17 cellular contexts compared by ENCODE assay signal in the genomic region with DNA sequence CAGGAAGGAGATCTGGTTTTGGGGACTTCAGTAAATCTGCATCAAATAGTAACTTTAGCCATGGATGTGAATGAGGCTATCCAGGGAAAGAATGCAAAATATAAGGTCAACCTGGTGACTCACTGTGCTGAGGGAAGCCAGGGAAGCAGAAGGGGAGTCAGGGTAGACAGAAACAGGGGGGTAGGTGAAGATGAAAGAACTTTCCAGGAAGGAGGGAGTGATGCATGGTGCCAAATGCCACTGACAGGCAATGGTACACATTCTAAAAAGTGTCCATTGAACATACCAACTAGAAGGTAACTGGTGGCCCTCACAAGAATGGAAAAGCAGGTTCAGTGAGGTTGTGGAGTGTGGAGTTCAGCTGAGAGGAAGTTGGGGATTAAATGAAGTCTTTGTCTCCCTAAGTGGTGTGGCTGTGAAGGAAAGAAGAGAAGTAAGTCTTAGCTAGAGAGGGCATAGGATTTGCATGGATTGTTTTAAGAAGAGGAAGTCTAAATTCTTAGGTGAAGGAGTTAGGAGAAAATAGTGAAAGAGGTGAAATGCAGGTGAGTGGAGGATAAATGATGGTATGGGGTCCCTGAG. TPM values are rescaled to one million over a fixed set of nuclear protein-coding genes. Genes with fewer than 3 reads are reported as not detected.
DNase-seq lines count a peak whose midpoint lies in the region; ATAC-seq and TF ChIP-seq lines count a peak whose summit lies in the region.
"Had no signal": no experiment of that assay in that cellular context is flagged by ENCODE, and none has a peak within 500 bp of the region (broad histone marks: within the 10 kb centered on the region; RNA-seq: fewer than 3 reads in every experiment).

No MANE protein-coding gene starts in this region.

- in situ Hi-C loops in GM13976 (cut with MboI; ENCODE audit: low sequenced_read_pairs, unreplicated experiment): no loop called here

- no peaks in the 10 kb centered on the region for H3K27me3 Mint-ChIP-seq in WTC11 (ENCODE audit: low read depth)

- no peak for ATAC-seq in HCT116
- peak; percentile 63 for ATAC-seq in WTC11
- ATAC-seq: GM12878 had no signal

- CTCF ChIA-PET in HCT116 (lab: Charles Lee) (no interaction called here), WTC11 (lab: Charles Lee) (interaction anchor here (1.0 kb wide), 2 partner anchors 64 to 241 kb away, joined by 3 to 4 read pairs; no protein-coding TSS in a partner anchor)

- H3K4me1 ChIP-seq in HCT116 (ENCODE audit: control insufficient read depth in 1 of 2, insufficient read depth in 2 of 2, low read length in 2 of 2): peaks cover 4 to 28% of the 10 kb centered on the region in 2 experiments
- H3K4me1 ChIP-seq: upper lobe of right lung had no signal

- no TSS peak for BruUV-seq in HCT116 (replicated peaks; lab: Mats Ljungman, UMichigan)

- H3K9me2 ChIP-seq in HCT116 (ENCODE audit: insufficient read depth): no peaks in the 10 kb centered on the region

- POLR2A ChIA-PET in HCT116 (lab: Charles Lee) (no interaction called here), WTC11 (lab: Charles Lee) (no interaction called here)

- peaks cover under 1% of the 10 kb centered on the region; the same call in 1 of the 2 replicates for H3K27me3 ChIP-seq in HCT116 (ENCODE audit: insufficient read depth, low read length)
- H3K27me3 ChIP-seq: upper lobe of right lung had no signal

- H3K27ac Mint-ChIP-seq in WTC11: no peak overlapping the region
- H3K27ac Mint-ChIP-seq: activated naive CD8-positive, alpha-beta T cell; dendritic cell treated with granulocyte-macrophage colony-stimulating factor and Interleukin-4, amounts not matched to agents 40 ng/mL and 50 ng/mL, for 4 days; naive B cell had no signal

- no peak for TF ChIP-seq POLR2A in HCT116 (IDR thresholded peaks at IDR 0.05; ENCODE audit: borderline replicate concordance, extremely low read depth, insufficient read depth, insufficient read length)

- no peaks in the 10 kb centered on the region for H3K79me2 ChIP-seq in HCT116 (ENCODE audit: insufficient read depth, low read length)

- no peak overlapping the region for H3K4me3 Mint-ChIP-seq in WTC11
- H3K4me3 Mint-ChIP-seq: activated naive CD8-positive, alpha-beta T cell; dendritic cell treated with granulocyte-macrophage colony-stimulating factor and Interleukin-4, amounts not matched to agents 40 ng/mL and 50 ng/mL, for 4 days; naive B cell had no signal

- H3K9me3 ChIP-seq in HCT116 (ENCODE audit: control insufficient read depth in 1 of 2, insufficient read depth in 1 of 2, low read depth in 1 of 2, low read length in 2 of 2): no peaks in the 10 kb centered on the region
- H3K9me3 ChIP-seq: psoas muscle, upper lobe of right lung had no signal

- intact Hi-C loops in HCT116 (cut with micrococcal nuclease): no loop called here

- H2AFZ ChIP-seq in HCT116 (ENCODE audit: low read depth, low read length, poor library complexity, severe bottlenecking): no peak overlapping the region

- H3K9ac ChIP-seq in HCT116 (ENCODE audit: low read length): no peak overlapping the region

- peak overlapping the region; percentile 22 for H3K4me2 ChIP-seq in HCT116 (ENCODE audit: low read length)

- H4K20me1 ChIP-seq in HCT116 (ENCODE audit: insufficient read depth): no peaks in the 10 kb centered on the region

- DNase-seq in A172 (ENCODE audit: low spot score): peak; percentile 71
- DNase-seq in HCT116 (ENCODE audit: low read depth, low spot score): no peak
- no peak for DNase-seq in WTC11 (ENCODE audit: low spot score)
- DNase-seq in foreskin fibroblast: peak; percentile 44 to 70
- DNase-seq in GM13976 (ENCODE audit: low spot score): no peak
- DNase-seq in activated naive CD4-positive, alpha-beta T cell treated with anti-CD3 and anti-CD28 coated beads, Interleukin-2, amount 50 U/mL, for 16 hours: no peak
- no peak for DNase-seq in cortex of kidney (lab: John Stamatoyannopoulos, UW)
- no peak for DNase-seq in activated effector memory CD4-positive, alpha-beta T cell treated with anti-CD3 and anti-CD28 coated beads, Interleukin-2, amount 50 U/mL, for 16 hours
- DNase-seq: islet precursor cell, naive B cell, NCI-H187, NCI-H526 treated with DMSO at 0.1 percent for 48 hours, psoas muscle, upper lobe of right lung had no signal

- TF ChIP-seq RAD21 in HCT116 (IDR thresholded peaks at IDR 0.05; ENCODE audit: low read depth): no peak

- no peak for TF ChIP-seq CTCF in HCT116 (IDR thresholded peaks at IDR 0.05 in 2 of 3, conservative IDR thresholded peaks at IDR 0.05 in 1 of 3; ENCODE audit: borderline replicate concordance in 1 of 3, insufficient read depth in 1 of 3, low read depth in 2 of 3, low read length in 2 of 3)
- TF ChIP-seq CTCF in WTC11 (IDR thresholded peaks at IDR 0.05): no peak
- TF ChIP-seq CTCF in foreskin fibroblast (IDR thresholded peaks at IDR 0.05; ENCODE audit: low read depth, low read length): no peak
- TF ChIP-seq CTCF in GM13976 (IDR thresholded peaks at IDR 0.05; ENCODE audit: borderline replicate concordance, control extremely low read depth, extremely low read depth, insufficient read depth, missing control alignments): no peak

- no peaks in the 10 kb centered on the region for H3K36me3 Mint-ChIP-seq in WTC11
- H3K36me3 Mint-ChIP-seq: activated naive CD8-positive, alpha-beta T cell had no signal

- H3K4me3 ChIP-seq in HCT116 (replicated peaks in 1 of 2; ENCODE audit: low read depth in 1 of 2, low read length in 2 of 2): no peak overlapping the region
- no peak overlapping the region for H3K4me3 ChIP-seq in foreskin fibroblast (ENCODE audit: low read depth in 1 of 2, low read length in 2 of 2)
- H3K4me3 ChIP-seq: GM12878, psoas muscle, upper lobe of right lung had no signal

- H3K4me1 Mint-ChIP-seq in WTC11: peaks cover 8% of the 10 kb centered on the region
- H3K4me1 Mint-ChIP-seq: naive B cell had no signal

- no peak overlapping the region for H3K27ac ChIP-seq in HCT116 (ENCODE audit: low read depth, low read length)
- H3K27ac ChIP-seq: psoas muscle, upper lobe of right lung had no signal

- H3K9me3 Mint-ChIP-seq in WTC11: no peaks in the 10 kb centered on the region
- H3K9me3 Mint-ChIP-seq: dendritic cell treated with granulocyte-macrophage colony-stimulating factor and Interleukin-4, amounts not matched to agents 40 ng/mL and 50 ng/mL, for 4 days had no signal

- no peaks in the 10 kb centered on the region for H3K36me3 ChIP-seq in HCT116 (ENCODE audit: control insufficient read depth in 1 of 2, insufficient read depth in 2 of 2, low read length in 2 of 2)
- H3K36me3 ChIP-seq: upper lobe of right lung had no signal

- RAD21 ChIA-PET in HCT116 (lab: Charles Lee; ENCODE audit: low non-redundant PET in 1 of 2, low total read pairs in 2 of 2, uncharacterized antibody in 2 of 2, unreplicated experiment in 2 of 2): no interaction called here

TF ChIP-seq in HCT116, 20 proteins besides CTCF, POLR2A, EP300 and RAD21:
- TF ChIP-seq TCF7L2 (IDR thresholded peaks at IDR 0.05; ENCODE audit: borderline replicate concordance, extremely low read depth, insufficient read depth, insufficient read length) (peak; percentile 31), ELF1 (IDR thresholded peaks at IDR 0.05; ENCODE audit: borderline replicate concordance, low read depth) (no peak)
- TF ChIP-seq, protein P1, sequence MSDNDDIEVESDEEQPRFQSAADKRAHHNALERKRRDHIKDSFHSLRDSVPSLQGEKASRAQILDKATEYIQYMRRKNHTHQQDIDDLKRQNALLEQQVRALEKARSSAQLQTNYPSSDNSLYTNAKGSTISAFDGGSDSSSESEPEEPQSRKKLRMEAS (IDR thresholded peaks at IDR 0.05): no peak
- TF ChIP-seq, protein P2, sequence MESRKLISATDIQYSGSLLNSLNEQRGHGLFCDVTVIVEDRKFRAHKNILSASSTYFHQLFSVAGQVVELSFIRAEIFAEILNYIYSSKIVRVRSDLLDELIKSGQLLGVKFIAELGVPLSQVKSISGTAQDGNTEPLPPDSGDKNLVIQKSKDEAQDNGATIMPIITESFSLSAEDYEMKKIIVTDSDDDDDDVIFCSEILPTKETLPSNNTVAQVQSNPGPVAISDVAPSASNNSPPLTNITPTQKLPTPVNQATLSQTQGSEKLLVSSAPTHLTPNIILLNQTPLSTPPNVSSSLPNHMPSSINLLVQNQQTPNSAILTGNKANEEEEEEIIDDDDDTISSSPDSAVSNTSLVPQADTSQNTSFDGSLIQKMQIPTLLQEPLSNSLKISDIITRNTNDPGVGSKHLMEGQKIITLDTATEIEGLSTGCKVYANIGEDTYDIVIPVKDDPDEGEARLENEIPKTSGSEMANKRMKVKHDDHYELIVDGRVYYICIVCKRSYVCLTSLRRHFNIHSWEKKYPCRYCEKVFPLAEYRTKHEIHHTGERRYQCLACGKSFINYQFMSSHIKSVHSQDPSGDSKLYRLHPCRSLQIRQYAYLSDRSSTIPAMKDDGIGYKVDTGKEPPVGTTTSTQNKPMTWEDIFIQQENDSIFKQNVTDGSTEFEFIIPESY (IDR thresholded peaks at IDR 0.05; ENCODE audit: extremely low read depth, insufficient replicate concordance, low read length): no peak
TF ChIP-seq in HCT116: peak in this region for 1.

TF ChIP-seq in WTC11, 78 proteins besides CTCF, POLR2A, EP300 and RAD21 (continues in another document):
- TF ChIP-seq ZNF396 (CRISPR knock-in tag; IDR thresholded peaks at IDR 0.05; ENCODE audit: borderline replicate concordance): no peak
- TF ChIP-seq, protein P3, sequence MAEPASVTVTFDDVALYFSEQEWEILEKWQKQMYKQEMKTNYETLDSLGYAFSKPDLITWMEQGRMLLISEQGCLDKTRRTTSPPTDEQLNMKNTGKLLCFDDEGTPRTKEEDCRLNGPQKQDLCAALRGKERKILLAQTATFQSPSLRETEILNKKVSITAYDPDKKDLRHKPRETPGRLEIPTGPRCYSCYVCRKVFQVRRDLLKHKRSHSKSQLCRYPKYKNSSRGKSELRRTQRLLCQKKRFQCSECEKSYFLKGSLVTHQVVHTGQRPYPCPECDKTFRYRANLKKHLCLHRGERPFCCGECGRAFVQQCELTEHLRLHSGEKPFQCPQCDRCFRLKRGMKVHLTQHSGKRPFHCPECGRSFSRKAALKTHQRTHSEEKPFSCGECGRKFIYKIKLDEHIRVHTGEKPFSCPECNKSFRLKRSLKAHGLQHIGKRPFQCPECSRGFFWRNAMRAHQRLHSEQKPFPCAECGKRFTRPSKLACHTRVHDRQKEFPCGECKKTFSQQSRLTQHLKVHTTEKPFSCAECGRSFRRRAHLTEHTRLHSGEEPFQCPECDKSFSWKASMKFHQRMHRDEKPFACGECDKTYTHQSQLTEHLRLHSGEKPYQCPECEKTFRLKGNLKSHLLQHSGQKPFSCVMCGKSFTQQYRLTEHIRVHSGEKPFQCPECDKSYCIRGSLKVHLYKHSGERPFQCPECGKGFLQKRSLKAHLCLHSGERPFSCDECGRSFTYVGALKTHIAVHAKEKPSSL (CRISPR knock-in tag; conservative IDR thresholded peaks at IDR 0.05): no peak

RNA-seq across cellular contexts. Expression of a gene that starts 35.5 kb away (rescaled TPM):
- total RNA-seq in A172 (2014; rRNA removed; shearing (Covaris generic)): 0.98 and 6.9 TPM in 2 replicates
- 0.34 TPM for total RNA-seq in HCT116 (2021; ENCODE audit: unreplicated experiment)
- polyA plus RNA-seq in HCT116 (2012): 0.17 and 0.20 TPM in 2 replicates
- 7.0 to 7.3 TPM (median 7.2 TPM) in 3 replicates for total RNA-seq in WTC11 (2021)
- total RNA-seq: GM12878 had no signal

Comparison
In these comparisons a context has a peak if more than half of its experiments do, and no peak if none do; other contexts are left out.
1. DNase-seq: peak in A172 (single experiment) and foreskin fibroblast (2 of 2); none in HCT116 (single experiment), WTC11 (single experiment), GM13976 (single experiment), activated naive CD4-positive, alpha-beta T cell treated with anti-CD3 and anti-CD28 coated beads, Interleukin-2, amount 50 U/mL, for 16 hours (single experiment), cortex of kidney (single experiment) and activated effector memory CD4-positive, alpha-beta T cell treated with anti-CD3 and anti-CD28 coated beads, Interleukin-2, amount 50 U/mL, for 16 hours (single experiment).